Comparison of ENCODE assay signal across 19 cellular contexts in the genomic region with DNA sequence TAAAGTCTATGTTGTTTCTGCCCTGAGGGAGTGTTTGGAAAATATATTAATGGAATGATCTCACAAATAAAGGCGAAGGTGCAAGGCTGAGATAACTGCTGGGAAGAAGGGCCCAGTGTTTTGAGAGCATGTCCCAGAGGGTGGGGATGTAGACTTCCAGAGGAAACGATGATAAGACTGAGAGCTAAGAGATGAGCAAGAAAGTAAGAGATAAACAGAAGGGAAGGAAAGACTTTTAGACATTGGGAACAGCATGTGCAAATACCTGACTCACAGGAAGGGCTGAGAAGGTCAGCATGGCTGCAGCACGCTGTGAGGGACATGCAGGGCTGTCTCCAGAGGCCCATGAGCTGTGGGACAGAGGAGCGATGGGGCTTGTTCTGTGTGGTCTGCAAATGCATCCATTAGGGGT. TPM values are rescaled to one million over a fixed set of nuclear protein-coding genes. Genes with fewer than 3 reads are reported as not detected.
A peak's percentile ranks its signal among the peaks of the same experiment; 100 is the strongest.
DNase-seq lines count a peak whose midpoint lies in the region; ATAC-seq, FAIRE-seq and TF ChIP-seq lines count a peak whose summit lies in the region.
"Had no signal": no experiment of that assay in that cellular context is flagged by ENCODE, and none has a peak within 500 bp of the region (broad histone marks: within the 10 kb centered on the region; RNA-seq: fewer than 3 reads in every experiment).

No MANE protein-coding gene starts in this region.

- no peak for FAIRE-seq in A549 (lab: Jason Lieb, UNC)

- H3K79me2 ChIP-seq in DOHH2 (ENCODE audit: control insufficient read depth, low read length), result no peaks in the 10 kb centered on the region

- no peak for TF ChIP-seq CTCF in A549 (IDR thresholded peaks at IDR 0.05)
- TF ChIP-seq CTCF in DOHH2 (IDR thresholded peaks at IDR 0.05; ENCODE audit: low read depth, low read length, poor library complexity, severe bottlenecking), result no peak
- no peak for TF ChIP-seq CTCF in VCaP (conservative IDR thresholded peaks at IDR 0.05)
- no peak for TF ChIP-seq CTCF in GM20000 (IDR thresholded peaks at IDR 0.05; ENCODE audit: extremely low read depth, missing control alignments)

- CTCF ChIA-PET in A549 (lab: Yijun Ruan, JAX), result interaction anchor here (1.1 kb wide), 1 partner anchor 14 kb away, joined by 5 read pairs; no protein-coding TSS in a partner anchor

- no peaks in the 10 kb centered on the region for H3K9me2 ChIP-seq in DOHH2 (replicated peaks; ENCODE audit: control insufficient read depth, low read length)

- no peak overlapping the region for H3K27ac ChIP-seq in A549
- H3K27ac ChIP-seq in DOHH2 (ENCODE audit: low read depth, low read length), result peak overlapping the region; percentile 34
- H3K27ac ChIP-seq in VCaP, result peak overlapping the region; percentile 92; the same call in 1 of the 2 replicates
- H3K27ac ChIP-seq: KMS-11, neural progenitor cell, thyroid gland had no signal

- WGBS in A549 (ENCODE audit: missing lambda C conversion rate), result 48% methylated on average over 4 of the region's 4 CpGs

- TF ChIP-seq RAD21 in A549 (conservative IDR thresholded peaks at IDR 0.05 in 1 of 2, IDR thresholded peaks at IDR 0.05 in 1 of 2), result no peak

- H3F3A ChIP-seq in DOHH2 (ENCODE audit: control insufficient read depth, insufficient read depth), result peaks cover 20% of the 10 kb centered on the region

- no peak for TF ChIP-seq EP300 in A549 (IDR thresholded peaks at IDR 0.05)

- no peaks in the 10 kb centered on the region for H3K36me3 ChIP-seq in DOHH2 (ENCODE audit: control insufficient read depth, low read length)
- H3K36me3 ChIP-seq: neural progenitor cell, thyroid gland had no signal

- no peak overlapping the region for H3K4me3 ChIP-seq in A549
- H3K4me3 ChIP-seq in DOHH2 (ENCODE audit: low read length), result no peak overlapping the region
- H3K4me3 ChIP-seq: neural progenitor cell, thyroid gland had no signal

- no peak for TF ChIP-seq POLR2A in A549 (IDR thresholded peaks at IDR 0.05; ENCODE audit: low read length)

- no peaks in the 10 kb centered on the region for H3K27me3 ChIP-seq in DOHH2 (ENCODE audit: control insufficient read depth, low read length)
- H3K27me3 ChIP-seq: neural progenitor cell, thyroid gland had no signal

- H3K4me2 ChIP-seq in A549 (no peak overlapping the region), DOHH2 (ENCODE audit: low read length) (peak overlapping the region; percentile 59)
- H3K4me2 ChIP-seq: neural progenitor cell had no signal

- H3K9me3 ChIP-seq in A549 (no peaks in the 10 kb centered on the region), DOHH2 (ENCODE audit: control insufficient read depth, insufficient read depth, low read length) (no peaks in the 10 kb centered on the region)
- H3K9me3 ChIP-seq: thyroid gland had no signal

- peak; percentile 11 to 32; a peak in 2 of 6 replicates for ATAC-seq in A549
- ATAC-seq: activated CD8-positive, alpha-beta memory T cell treated with anti-CD3 and anti-CD28 coated beads, Interleukin-2, amount 10 ng/mL, durations not matched to agents 7 days and 5 days had no signal

- POLR2A ChIA-PET in A549 (lab: Yijun Ruan, JAX), result no interaction called here

- DNase-seq in A549 (ENCODE audit: low read depth in 1 of 2, low spot score in 1 of 2) (no peak), iris pigment epithelial cell (ENCODE audit: low read depth) (peak; percentile 21), HUDEP-2 (lab: John Stamatoyannopoulos, UW; ENCODE audit: unreplicated experiment in 76 of 76) (no peak), HT-29 (ENCODE audit: low spot score) (no peak), NCI-H1048 (lab: John Stamatoyannopoulos, UW) (no peak), GM20000 (ENCODE audit: low spot score) (no peak)
- DNase-seq: activated CD4-positive, CD25-positive, alpha-beta regulatory T cell treated with anti-CD3 and anti-CD28 coated beads, Interleukin-2, amount 50 U/mL, for 72 hours; activated CD8-positive, alpha-beta memory T cell treated with anti-CD3 and anti-CD28 coated beads, Interleukin-2, amount 10 ng/mL, durations not matched to agents 7 days and 5 days; activated effector memory CD4-positive, alpha-beta T cell treated with Interleukin-2 at 50 U/mL for 16 hours; DMS79; foreskin melanocyte; kidney glomerular epithelial cell; mesendoderm; NCI-H748 treated with DMSO at 0.1 percent for 48 hours had no signal

- H3K4me1 ChIP-seq in A549 (0 out of 3 replicates have a peak, but pooled peaks cover 3% of the 10 kb centered on the region), DOHH2 (ENCODE audit: control insufficient read depth, low read length) (peaks cover 73% of the 10 kb centered on the region)
- H3K4me1 ChIP-seq: neural progenitor cell had no signal

- no peaks in the 10 kb centered on the region for H4K20me1 ChIP-seq in DOHH2 (ENCODE audit: control insufficient read depth, insufficient read depth, low read depth, low read length)

TF ChIP-seq in A549, 52 proteins besides CTCF, POLR2A, EP300 and RAD21:
- TF ChIP-seq PHF8 (IDR thresholded peaks at IDR 0.05; ENCODE audit: borderline replicate concordance, low read depth) (no peak), HDAC2 (IDR thresholded peaks at IDR 0.05) (no peak), RFX5 (IDR thresholded peaks at IDR 0.05) (no peak), HOXB13 (CRISPR knock-in tag; IDR thresholded peaks at IDR 0.05; ENCODE audit: low read depth) (no peak)
TF ChIP-seq in A549: peak in this region for 0.

RNA-seq across cellular contexts. Expression of gene ADRB2, which starts 19.9 kb away (rescaled TPM):
- polyA plus RNA-seq in A549 (2011; rRNA removed), result 0.15 and 0.18 TPM in 2 replicates
- 0.34 and 0.48 TPM in 2 replicates for polyA plus RNA-seq in A549 (2012; cell fraction: cytosol; rRNA removed)
- 0.60 and 0.80 TPM in 2 replicates for polyA plus RNA-seq in A549 (2012; cell fraction: nucleus; rRNA removed)
- polyA plus RNA-seq in A549 (2017; fragmentation: RNase III; extraction: RNeasy Plus Mini Kit Qiagen cat#74134 plus additional on column Dnase treatment), result 0.34 to 0.50 TPM (median 0.37 TPM) in 3 replicates
- polyA minus RNA-seq in A549 (2011; rRNA and poly(A)+ RNA removed), result 0.73 and 1.0 TPM in 2 replicates
- total RNA-seq in HT-29 (2014; rRNA removed; shearing (Covaris generic)), result 0.60 and 0.64 TPM in 2 replicates

Comparison
In these comparisons a context has a peak if more than half of its experiments do, and no peak if none do; other contexts are left out.
1. H3K27ac ChIP-seq: peak in DOHH2 (single experiment) and VCaP (single experiment); none in A549 (0 of 2).